Comparison of ENCODE assay signal across 1 cellular context in the genomic region with DNA sequence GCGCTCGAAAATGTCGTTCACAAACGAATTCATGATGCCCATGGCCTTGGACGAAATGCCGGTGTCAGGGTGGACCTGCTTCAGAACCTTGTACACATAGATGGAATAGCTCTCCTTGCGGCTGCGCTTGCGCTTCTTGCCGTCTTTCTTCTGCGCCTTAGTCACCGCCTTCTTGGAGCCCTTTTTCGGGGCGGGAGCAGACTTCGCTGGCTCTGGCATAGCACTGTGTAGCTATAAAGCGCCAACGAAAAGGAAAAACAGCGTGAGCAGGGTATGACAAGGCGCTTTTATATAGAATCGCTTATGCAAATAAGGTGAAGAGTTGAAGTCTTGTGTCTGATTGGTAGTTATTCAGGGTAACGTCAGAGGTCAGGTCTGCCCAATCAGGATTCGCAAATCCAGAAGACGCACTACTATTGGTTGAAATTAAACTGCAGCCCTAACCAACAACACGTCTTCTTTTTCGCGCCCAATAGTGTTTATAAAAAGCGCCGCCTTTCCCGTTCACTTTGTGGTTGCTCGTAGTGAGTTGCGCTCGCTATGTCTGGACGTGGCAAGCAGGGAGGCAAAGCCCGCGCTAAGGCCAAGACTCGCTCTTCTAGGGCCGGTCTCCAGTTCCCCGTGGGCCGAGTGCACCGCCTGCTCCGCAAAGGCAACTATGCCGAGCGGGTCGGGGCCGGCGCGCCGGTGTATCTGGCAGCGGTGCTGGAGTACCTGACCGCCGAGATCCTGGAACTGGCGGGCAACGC.
TF ChIP-seq lines count a peak whose summit lies in the region.

No MANE protein-coding gene starts in this region.

TF ChIP-seq in HepG2, 621 proteins besides CTCF, POLR2A, EP300 and RAD21 (continued from another document and continues in another):
- TF ChIP-seq, protein P1, sequence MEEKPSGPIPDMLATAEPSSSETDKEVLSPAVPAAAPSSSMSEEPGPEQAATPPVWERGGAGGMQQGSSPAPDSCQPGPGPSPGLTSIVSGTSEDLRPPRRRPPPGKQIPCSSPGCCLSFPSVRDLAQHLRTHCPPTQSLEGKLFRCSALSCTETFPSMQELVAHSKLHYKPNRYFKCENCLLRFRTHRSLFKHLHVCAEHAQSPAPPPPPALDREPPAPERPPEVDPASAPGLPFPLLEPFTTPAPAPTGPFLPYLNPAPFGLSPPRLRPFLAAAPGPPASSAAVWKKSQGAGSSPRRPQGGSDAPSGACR (CRISPR knock-in tag; IDR thresholded peaks at IDR 0.05), result no peak
- no peak for TF ChIP-seq GTF2F1 (IDR thresholded peaks at IDR 0.05; ENCODE audit: low read length)
- no peak; the same call in 1 of the 2 replicates for TF ChIP-seq ZNF788 (CRISPR knock-in tag; IDR thresholded peaks at IDR 0.05; ENCODE audit: borderline replicate concordance)
- no peak for TF ChIP-seq YEATS4 (CRISPR knock-in tag; IDR thresholded peaks at IDR 0.05; ENCODE audit: borderline replicate concordance)
- no peak for TF ChIP-seq ZNF34 (CRISPR knock-in tag; IDR thresholded peaks at IDR 0.05; ENCODE audit: borderline replicate concordance)
- TF ChIP-seq RELA (CRISPR knock-in tag; IDR thresholded peaks at IDR 0.05), result no peak
- TF ChIP-seq, protein P2, sequence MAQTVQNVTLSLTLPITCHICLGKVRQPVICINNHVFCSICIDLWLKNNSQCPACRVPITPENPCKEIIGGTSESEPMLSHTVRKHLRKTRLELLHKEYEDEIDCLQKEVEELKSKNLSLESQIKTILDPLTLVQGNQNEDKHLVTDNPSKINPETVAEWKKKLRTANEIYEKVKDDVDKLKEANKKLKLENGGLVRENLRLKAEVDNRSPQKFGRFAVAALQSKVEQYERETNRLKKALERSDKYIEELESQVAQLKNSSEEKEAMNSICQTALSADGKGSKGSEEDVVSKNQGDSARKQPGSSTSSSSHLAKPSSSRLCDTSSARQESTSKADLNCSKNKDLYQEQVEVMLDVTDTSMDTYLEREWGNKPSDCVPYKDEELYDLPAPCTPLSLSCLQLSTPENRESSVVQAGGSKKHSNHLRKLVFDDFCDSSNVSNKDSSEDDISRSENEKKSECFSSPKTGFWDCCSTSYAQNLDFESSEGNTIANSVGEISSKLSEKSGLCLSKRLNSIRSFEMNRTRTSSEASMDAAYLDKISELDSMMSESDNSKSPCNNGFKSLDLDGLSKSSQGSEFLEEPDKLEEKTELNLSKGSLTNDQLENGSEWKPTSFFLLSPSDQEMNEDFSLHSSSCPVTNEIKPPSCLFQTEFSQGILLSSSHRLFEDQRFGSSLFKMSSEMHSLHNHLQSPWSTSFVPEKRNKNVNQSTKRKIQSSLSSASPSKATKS (CRISPR knock-in tag; IDR thresholded peaks at IDR 0.05), result peak; percentile 29; the same call in 1 of the 2 replicates
- no peak for TF ChIP-seq ZNF773 (CRISPR knock-in tag; IDR thresholded peaks at IDR 0.05; ENCODE audit: borderline replicate concordance)
- peak; percentile 33 for TF ChIP-seq ZNF883 (CRISPR knock-in tag; IDR thresholded peaks at IDR 0.05; ENCODE audit: not compliant biosample characterization)
- TF ChIP-seq EEA1 (CRISPR knock-in tag; IDR thresholded peaks at IDR 0.05; ENCODE audit: borderline replicate concordance), result no peak
- no peak for TF ChIP-seq IRF2 (CRISPR knock-in tag; IDR thresholded peaks at IDR 0.05)
- TF ChIP-seq HIVEP1 (CRISPR knock-in tag; IDR thresholded peaks at IDR 0.05), result 0 out of 2 replicates have a peak, but pooled peaks have one; percentile 15
- TF ChIP-seq, protein P3, sequence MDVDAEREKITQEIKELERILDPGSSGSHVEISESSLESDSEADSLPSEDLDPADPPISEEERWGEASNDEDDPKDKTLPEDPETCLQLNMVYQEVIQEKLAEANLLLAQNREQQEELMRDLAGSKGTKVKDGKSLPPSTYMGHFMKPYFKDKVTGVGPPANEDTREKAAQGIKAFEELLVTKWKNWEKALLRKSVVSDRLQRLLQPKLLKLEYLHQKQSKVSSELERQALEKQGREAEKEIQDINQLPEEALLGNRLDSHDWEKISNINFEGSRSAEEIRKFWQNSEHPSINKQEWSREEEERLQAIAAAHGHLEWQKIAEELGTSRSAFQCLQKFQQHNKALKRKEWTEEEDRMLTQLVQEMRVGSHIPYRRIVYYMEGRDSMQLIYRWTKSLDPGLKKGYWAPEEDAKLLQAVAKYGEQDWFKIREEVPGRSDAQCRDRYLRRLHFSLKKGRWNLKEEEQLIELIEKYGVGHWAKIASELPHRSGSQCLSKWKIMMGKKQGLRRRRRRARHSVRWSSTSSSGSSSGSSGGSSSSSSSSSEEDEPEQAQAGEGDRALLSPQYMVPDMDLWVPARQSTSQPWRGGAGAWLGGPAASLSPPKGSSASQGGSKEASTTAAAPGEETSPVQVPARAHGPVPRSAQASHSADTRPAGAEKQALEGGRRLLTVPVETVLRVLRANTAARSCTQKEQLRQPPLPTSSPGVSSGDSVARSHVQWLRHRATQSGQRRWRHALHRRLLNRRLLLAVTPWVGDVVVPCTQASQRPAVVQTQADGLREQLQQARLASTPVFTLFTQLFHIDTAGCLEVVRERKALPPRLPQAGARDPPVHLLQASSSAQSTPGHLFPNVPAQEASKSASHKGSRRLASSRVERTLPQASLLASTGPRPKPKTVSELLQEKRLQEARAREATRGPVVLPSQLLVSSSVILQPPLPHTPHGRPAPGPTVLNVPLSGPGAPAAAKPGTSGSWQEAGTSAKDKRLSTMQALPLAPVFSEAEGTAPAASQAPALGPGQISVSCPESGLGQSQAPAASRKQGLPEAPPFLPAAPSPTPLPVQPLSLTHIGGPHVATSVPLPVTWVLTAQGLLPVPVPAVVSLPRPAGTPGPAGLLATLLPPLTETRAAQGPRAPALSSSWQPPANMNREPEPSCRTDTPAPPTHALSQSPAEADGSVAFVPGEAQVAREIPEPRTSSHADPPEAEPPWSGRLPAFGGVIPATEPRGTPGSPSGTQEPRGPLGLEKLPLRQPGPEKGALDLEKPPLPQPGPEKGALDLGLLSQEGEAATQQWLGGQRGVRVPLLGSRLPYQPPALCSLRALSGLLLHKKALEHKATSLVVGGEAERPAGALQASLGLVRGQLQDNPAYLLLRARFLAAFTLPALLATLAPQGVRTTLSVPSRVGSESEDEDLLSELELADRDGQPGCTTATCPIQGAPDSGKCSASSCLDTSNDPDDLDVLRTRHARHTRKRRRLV (CRISPR knock-in tag; IDR thresholded peaks at IDR 0.05), result no peak
- TF ChIP-seq PPARG (CRISPR knock-in tag; conservative IDR thresholded peaks at IDR 0.05), result no peak
- no peak for TF ChIP-seq ATF7-NPFF (CRISPR knock-in tag; IDR thresholded peaks at IDR 0.05; ENCODE audit: low read depth)
- TF ChIP-seq, protein P4, sequence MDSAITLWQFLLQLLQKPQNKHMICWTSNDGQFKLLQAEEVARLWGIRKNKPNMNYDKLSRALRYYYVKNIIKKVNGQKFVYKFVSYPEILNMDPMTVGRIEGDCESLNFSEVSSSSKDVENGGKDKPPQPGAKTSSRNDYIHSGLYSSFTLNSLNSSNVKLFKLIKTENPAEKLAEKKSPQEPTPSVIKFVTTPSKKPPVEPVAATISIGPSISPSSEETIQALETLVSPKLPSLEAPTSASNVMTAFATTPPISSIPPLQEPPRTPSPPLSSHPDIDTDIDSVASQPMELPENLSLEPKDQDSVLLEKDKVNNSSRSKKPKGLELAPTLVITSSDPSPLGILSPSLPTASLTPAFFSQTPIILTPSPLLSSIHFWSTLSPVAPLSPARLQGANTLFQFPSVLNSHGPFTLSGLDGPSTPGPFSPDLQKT (CRISPR knock-in tag; IDR thresholded peaks at IDR 0.05; ENCODE audit: borderline replicate concordance), result no peak
- TF ChIP-seq RFX1 (IDR thresholded peaks at IDR 0.05), result no peak
- peak; percentile 61; the same call in 1 of the 2 replicates for TF ChIP-seq ZNF768 (CRISPR knock-in tag; IDR thresholded peaks at IDR 0.05)
- no peak for TF ChIP-seq ZNF382 (CRISPR knock-in tag; IDR thresholded peaks at IDR 0.05; ENCODE audit: borderline replicate concordance)
- TF ChIP-seq ZFAT (CRISPR knock-in tag; conservative IDR thresholded peaks at IDR 0.05), result no peak
- TF ChIP-seq SMC3 (IDR thresholded peaks at IDR 0.05; ENCODE audit: low read length), result no peak
- no peak for TF ChIP-seq ZBTB7A (CRISPR knock-in tag; IDR thresholded peaks at IDR 0.05)
- TF ChIP-seq, protein P5, sequence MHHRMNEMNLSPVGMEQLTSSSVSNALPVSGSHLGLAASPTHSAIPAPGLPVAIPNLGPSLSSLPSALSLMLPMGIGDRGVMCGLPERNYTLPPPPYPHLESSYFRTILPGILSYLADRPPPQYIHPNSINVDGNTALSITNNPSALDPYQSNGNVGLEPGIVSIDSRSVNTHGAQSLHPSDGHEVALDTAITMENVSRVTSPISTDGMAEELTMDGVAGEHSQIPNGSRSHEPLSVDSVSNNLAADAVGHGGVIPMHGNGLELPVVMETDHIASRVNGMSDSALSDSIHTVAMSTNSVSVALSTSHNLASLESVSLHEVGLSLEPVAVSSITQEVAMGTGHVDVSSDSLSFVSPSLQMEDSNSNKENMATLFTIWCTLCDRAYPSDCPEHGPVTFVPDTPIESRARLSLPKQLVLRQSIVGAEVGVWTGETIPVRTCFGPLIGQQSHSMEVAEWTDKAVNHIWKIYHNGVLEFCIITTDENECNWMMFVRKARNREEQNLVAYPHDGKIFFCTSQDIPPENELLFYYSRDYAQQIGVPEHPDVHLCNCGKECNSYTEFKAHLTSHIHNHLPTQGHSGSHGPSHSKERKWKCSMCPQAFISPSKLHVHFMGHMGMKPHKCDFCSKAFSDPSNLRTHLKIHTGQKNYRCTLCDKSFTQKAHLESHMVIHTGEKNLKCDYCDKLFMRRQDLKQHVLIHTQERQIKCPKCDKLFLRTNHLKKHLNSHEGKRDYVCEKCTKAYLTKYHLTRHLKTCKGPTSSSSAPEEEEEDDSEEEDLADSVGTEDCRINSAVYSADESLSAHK (CRISPR knock-in tag; IDR thresholded peaks at IDR 0.05; ENCODE audit: borderline replicate concordance), result no peak
- no peak for TF ChIP-seq ZNF180 (CRISPR knock-in tag; IDR thresholded peaks at IDR 0.05; ENCODE audit: borderline replicate concordance, low read depth)
- TF ChIP-seq PHF20 (CRISPR knock-in tag; IDR thresholded peaks at IDR 0.05), result 0 out of 2 replicates have a peak, but pooled peaks have one; percentile 2
- TF ChIP-seq KLF6 (CRISPR knock-in tag; IDR thresholded peaks at IDR 0.05), result no peak; the same call in 1 of the 2 replicates
- TF ChIP-seq, protein P6, sequence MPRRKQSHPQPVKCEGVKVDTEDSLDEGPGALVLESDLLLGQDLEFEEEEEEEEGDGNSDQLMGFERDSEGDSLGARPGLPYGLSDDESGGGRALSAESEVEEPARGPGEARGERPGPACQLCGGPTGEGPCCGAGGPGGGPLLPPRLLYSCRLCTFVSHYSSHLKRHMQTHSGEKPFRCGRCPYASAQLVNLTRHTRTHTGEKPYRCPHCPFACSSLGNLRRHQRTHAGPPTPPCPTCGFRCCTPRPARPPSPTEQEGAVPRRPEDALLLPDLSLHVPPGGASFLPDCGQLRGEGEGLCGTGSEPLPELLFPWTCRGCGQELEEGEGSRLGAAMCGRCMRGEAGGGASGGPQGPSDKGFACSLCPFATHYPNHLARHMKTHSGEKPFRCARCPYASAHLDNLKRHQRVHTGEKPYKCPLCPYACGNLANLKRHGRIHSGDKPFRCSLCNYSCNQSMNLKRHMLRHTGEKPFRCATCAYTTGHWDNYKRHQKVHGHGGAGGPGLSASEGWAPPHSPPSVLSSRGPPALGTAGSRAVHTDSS (CRISPR knock-in tag; conservative IDR thresholded peaks at IDR 0.05), result no peak
- TF ChIP-seq PHF5A (CRISPR knock-in tag; IDR thresholded peaks at IDR 0.05; ENCODE audit: low read depth, unreplicated experiment), result no peak
- TF ChIP-seq, protein P7, sequence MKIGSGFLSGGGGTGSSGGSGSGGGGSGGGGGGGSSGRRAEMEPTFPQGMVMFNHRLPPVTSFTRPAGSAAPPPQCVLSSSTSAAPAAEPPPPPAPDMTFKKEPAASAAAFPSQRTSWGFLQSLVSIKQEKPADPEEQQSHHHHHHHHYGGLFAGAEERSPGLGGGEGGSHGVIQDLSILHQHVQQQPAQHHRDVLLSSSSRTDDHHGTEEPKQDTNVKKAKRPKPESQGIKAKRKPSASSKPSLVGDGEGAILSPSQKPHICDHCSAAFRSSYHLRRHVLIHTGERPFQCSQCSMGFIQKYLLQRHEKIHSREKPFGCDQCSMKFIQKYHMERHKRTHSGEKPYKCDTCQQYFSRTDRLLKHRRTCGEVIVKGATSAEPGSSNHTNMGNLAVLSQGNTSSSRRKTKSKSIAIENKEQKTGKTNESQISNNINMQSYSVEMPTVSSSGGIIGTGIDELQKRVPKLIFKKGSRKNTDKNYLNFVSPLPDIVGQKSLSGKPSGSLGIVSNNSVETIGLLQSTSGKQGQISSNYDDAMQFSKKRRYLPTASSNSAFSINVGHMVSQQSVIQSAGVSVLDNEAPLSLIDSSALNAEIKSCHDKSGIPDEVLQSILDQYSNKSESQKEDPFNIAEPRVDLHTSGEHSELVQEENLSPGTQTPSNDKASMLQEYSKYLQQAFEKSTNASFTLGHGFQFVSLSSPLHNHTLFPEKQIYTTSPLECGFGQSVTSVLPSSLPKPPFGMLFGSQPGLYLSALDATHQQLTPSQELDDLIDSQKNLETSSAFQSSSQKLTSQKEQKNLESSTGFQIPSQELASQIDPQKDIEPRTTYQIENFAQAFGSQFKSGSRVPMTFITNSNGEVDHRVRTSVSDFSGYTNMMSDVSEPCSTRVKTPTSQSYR (CRISPR knock-in tag; IDR thresholded peaks at IDR 0.05; ENCODE audit: borderline replicate concordance), result no peak
- 0 out of 2 replicates have a peak, but pooled peaks have one; percentile 20 for TF ChIP-seq SMAD3 (CRISPR knock-in tag; IDR thresholded peaks at IDR 0.05)
- TF ChIP-seq, protein P8, sequence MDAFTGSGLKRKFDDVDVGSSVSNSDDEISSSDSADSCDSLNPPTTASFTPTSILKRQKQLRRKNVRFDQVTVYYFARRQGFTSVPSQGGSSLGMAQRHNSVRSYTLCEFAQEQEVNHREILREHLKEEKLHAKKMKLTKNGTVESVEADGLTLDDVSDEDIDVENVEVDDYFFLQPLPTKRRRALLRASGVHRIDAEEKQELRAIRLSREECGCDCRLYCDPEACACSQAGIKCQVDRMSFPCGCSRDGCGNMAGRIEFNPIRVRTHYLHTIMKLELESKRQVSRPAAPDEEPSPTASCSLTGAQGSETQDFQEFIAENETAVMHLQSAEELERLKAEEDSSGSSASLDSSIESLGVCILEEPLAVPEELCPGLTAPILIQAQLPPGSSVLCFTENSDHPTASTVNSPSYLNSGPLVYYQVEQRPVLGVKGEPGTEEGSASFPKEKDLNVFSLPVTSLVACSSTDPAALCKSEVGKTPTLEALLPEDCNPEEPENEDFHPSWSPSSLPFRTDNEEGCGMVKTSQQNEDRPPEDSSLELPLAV (CRISPR knock-in tag; conservative IDR thresholded peaks at IDR 0.05; ENCODE audit: low read depth), result no peak
